1 cellular context compared by ENCODE assay signal in genomic region chrX:104098151-104098808, GRCh38.
TF ChIP-seq lines count a peak whose summit lies in the region.

No MANE protein-coding gene starts in this region.

TF ChIP-seq in WTC11, 78 proteins besides CTCF, POLR2A, EP300 and RAD21 (continued from another document):
- TF ChIP-seq, protein P1, sequence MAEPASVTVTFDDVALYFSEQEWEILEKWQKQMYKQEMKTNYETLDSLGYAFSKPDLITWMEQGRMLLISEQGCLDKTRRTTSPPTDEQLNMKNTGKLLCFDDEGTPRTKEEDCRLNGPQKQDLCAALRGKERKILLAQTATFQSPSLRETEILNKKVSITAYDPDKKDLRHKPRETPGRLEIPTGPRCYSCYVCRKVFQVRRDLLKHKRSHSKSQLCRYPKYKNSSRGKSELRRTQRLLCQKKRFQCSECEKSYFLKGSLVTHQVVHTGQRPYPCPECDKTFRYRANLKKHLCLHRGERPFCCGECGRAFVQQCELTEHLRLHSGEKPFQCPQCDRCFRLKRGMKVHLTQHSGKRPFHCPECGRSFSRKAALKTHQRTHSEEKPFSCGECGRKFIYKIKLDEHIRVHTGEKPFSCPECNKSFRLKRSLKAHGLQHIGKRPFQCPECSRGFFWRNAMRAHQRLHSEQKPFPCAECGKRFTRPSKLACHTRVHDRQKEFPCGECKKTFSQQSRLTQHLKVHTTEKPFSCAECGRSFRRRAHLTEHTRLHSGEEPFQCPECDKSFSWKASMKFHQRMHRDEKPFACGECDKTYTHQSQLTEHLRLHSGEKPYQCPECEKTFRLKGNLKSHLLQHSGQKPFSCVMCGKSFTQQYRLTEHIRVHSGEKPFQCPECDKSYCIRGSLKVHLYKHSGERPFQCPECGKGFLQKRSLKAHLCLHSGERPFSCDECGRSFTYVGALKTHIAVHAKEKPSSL (CRISPR knock-in tag; conservative IDR thresholded peaks at IDR 0.05): no peak
- TF ChIP-seq, protein P2, sequence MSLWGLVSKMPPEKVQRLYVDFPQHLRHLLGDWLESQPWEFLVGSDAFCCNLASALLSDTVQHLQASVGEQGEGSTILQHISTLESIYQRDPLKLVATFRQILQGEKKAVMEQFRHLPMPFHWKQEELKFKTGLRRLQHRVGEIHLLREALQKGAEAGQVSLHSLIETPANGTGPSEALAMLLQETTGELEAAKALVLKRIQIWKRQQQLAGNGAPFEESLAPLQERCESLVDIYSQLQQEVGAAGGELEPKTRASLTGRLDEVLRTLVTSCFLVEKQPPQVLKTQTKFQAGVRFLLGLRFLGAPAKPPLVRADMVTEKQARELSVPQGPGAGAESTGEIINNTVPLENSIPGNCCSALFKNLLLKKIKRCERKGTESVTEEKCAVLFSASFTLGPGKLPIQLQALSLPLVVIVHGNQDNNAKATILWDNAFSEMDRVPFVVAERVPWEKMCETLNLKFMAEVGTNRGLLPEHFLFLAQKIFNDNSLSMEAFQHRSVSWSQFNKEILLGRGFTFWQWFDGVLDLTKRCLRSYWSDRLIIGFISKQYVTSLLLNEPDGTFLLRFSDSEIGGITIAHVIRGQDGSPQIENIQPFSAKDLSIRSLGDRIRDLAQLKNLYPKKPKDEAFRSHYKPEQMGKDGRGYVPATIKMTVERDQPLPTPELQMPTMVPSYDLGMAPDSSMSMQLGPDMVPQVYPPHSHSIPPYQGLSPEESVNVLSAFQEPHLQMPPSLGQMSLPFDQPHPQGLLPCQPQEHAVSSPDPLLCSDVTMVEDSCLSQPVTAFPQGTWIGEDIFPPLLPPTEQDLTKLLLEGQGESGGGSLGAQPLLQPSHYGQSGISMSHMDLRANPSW (CRISPR knock-in tag; conservative IDR thresholded peaks at IDR 0.05; ENCODE audit: low read depth): no peak
- no peak for TF ChIP-seq CBFB (CRISPR knock-in tag; IDR thresholded peaks at IDR 0.05; ENCODE audit: low read depth)
- no peak for TF ChIP-seq EMX1 (CRISPR knock-in tag; IDR thresholded peaks at IDR 0.05)
- no peak for TF ChIP-seq SP1 (CRISPR knock-in tag; conservative IDR thresholded peaks at IDR 0.05)
- TF ChIP-seq ZBTB21 (CRISPR knock-in tag; IDR thresholded peaks at IDR 0.05; ENCODE audit: borderline replicate concordance): no peak
- TF ChIP-seq RORB (CRISPR knock-in tag; IDR thresholded peaks at IDR 0.05): no peak
TF ChIP-seq in WTC11: peak in this region for 0.
